Comparison of ENCODE assay signal across 1 cellular context in the genomic region with DNA sequence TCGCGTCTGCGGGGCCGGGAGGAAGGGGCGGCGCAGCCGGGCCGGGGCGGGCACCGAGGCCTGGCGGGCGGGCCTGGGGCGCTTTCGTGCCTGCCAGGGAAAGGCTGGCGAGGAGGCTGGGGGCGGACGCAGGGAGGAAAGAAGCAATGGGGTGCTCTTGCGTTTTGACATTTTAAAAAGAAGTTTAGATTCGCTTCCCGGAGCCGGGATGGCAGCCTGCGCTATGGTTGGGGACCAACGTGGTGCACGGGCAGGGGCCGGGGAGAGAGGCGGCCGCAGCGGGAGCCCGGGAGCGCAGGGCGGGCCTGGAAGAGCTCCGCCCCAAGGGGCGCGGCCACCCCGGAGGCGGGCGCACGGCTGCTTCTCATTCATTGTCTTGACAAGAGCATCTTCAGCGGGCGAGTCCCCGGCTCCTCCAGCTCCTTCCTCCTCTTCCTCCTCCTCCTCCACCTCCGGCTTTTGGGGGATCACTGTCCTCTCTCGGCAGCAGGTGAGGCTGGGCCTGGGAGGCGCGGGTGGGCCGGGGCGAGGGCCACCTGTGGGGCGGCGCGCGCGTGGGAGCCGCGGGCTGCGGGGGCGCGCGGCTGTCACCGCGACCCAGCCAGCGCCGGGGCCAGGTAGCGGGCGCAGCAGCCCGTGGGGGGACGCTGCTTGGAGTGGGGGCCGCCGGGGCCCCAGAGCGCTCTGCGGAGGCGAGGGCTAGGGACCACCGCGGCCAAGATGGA.
TF ChIP-seq lines count a peak whose summit lies in the region.

A gene (plus strand): TSS at position 367 of the 725 bp plus-strand sequence. CDS start 1,608 bp downstream, outside the sequence.

TF ChIP-seq in HepG2, 621 proteins besides CTCF, POLR2A, EP300 and RAD21 (continued from another document and continues in another):
- TF ChIP-seq, protein P1, sequence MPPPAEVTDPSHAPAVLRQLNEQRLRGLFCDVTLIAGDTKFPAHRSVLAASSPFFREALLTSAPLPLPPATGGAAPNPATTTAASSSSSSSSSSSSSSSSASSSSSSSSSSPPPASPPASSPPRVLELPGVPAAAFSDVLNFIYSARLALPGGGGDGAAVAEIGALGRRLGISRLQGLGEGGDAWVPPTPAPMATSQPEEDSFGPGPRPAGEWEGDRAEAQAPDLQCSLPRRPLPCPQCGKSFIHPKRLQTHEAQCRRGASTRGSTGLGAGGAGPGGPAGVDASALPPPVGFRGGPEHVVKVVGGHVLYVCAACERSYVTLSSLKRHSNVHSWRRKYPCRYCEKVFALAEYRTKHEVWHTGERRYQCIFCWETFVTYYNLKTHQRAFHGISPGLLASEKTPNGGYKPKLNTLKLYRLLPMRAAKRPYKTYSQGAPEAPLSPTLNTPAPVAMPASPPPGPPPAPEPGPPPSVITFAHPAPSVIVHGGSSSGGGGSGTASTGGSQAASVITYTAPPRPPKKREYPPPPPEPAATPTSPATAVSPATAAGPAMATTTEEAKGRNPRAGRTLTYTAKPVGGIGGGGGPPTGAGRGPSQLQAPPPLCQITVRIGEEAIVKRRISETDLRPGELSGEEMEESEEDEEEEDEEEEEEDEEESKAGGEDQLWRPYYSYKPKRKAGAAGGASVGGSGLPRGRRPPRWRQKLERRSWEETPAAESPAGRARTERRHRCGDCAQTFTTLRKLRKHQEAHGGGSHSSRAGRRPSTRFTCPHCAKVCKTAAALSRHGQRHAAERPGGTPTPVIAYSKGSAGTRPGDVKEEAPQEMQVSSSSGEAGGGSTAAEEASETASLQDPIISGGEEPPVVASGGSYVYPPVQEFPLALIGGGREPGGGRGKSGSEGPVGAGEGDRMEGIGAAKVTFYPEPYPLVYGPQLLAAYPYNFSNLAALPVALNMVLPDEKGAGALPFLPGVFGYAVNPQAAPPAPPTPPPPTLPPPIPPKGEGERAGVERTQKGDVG (CRISPR knock-in tag; IDR thresholded peaks at IDR 0.05; ENCODE audit: borderline replicate concordance) = no peak
- TF ChIP-seq, protein P2, sequence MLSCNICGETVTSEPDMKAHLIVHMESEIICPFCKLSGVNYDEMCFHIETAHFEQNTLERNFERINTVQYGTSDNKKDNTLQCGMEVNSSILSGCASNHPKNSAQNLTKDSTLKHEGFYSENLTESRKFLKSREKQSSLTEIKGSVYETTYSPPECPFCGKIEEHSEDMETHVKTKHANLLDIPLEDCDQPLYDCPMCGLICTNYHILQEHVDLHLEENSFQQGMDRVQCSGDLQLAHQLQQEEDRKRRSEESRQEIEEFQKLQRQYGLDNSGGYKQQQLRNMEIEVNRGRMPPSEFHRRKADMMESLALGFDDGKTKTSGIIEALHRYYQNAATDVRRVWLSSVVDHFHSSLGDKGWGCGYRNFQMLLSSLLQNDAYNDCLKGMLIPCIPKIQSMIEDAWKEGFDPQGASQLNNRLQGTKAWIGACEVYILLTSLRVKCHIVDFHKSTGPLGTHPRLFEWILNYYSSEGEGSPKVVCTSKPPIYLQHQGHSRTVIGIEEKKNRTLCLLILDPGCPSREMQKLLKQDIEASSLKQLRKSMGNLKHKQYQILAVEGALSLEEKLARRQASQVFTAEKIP (CRISPR knock-in tag; IDR thresholded peaks at IDR 0.05; ENCODE audit: borderline replicate concordance) = no peak
- TF ChIP-seq SATB2 (CRISPR knock-in tag; IDR thresholded peaks at IDR 0.05) = 0 out of 2 replicates have a peak, but pooled peaks have one; percentile 47
- TF ChIP-seq, protein P3, sequence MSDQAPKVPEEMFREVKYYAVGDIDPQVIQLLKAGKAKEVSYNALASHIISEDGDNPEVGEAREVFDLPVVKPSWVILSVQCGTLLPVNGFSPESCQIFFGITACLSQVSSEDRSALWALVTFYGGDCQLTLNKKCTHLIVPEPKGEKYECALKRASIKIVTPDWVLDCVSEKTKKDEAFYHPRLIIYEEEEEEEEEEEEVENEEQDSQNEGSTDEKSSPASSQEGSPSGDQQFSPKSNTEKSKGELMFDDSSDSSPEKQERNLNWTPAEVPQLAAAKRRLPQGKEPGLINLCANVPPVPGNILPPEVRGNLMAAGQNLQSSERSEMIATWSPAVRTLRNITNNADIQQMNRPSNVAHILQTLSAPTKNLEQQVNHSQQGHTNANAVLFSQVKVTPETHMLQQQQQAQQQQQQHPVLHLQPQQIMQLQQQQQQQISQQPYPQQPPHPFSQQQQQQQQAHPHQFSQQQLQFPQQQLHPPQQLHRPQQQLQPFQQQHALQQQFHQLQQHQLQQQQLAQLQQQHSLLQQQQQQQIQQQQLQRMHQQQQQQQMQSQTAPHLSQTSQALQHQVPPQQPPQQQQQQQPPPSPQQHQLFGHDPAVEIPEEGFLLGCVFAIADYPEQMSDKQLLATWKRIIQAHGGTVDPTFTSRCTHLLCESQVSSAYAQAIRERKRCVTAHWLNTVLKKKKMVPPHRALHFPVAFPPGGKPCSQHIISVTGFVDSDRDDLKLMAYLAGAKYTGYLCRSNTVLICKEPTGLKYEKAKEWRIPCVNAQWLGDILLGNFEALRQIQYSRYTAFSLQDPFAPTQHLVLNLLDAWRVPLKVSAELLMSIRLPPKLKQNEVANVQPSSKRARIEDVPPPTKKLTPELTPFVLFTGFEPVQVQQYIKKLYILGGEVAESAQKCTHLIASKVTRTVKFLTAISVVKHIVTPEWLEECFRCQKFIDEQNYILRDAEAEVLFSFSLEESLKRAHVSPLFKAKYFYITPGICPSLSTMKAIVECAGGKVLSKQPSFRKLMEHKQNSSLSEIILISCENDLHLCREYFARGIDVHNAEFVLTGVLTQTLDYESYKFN (CRISPR knock-in tag; conservative IDR thresholded peaks at IDR 0.05) = 0 out of 2 replicates have a peak, but pooled peaks have one; percentile 17
- TF ChIP-seq, protein P4, sequence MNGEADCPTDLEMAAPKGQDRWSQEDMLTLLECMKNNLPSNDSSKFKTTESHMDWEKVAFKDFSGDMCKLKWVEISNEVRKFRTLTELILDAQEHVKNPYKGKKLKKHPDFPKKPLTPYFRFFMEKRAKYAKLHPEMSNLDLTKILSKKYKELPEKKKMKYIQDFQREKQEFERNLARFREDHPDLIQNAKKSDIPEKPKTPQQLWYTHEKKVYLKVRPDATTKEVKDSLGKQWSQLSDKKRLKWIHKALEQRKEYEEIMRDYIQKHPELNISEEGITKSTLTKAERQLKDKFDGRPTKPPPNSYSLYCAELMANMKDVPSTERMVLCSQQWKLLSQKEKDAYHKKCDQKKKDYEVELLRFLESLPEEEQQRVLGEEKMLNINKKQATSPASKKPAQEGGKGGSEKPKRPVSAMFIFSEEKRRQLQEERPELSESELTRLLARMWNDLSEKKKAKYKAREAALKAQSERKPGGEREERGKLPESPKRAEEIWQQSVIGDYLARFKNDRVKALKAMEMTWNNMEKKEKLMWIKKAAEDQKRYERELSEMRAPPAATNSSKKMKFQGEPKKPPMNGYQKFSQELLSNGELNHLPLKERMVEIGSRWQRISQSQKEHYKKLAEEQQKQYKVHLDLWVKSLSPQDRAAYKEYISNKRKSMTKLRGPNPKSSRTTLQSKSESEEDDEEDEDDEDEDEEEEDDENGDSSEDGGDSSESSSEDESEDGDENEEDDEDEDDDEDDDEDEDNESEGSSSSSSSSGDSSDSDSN (CRISPR knock-in tag; IDR thresholded peaks at IDR 0.05) = no peak; the same call in 1 of the 2 replicates
- TF ChIP-seq ZNF775 (CRISPR knock-in tag; IDR thresholded peaks at IDR 0.05; ENCODE audit: borderline replicate concordance) = no peak
- TF ChIP-seq, protein P5, sequence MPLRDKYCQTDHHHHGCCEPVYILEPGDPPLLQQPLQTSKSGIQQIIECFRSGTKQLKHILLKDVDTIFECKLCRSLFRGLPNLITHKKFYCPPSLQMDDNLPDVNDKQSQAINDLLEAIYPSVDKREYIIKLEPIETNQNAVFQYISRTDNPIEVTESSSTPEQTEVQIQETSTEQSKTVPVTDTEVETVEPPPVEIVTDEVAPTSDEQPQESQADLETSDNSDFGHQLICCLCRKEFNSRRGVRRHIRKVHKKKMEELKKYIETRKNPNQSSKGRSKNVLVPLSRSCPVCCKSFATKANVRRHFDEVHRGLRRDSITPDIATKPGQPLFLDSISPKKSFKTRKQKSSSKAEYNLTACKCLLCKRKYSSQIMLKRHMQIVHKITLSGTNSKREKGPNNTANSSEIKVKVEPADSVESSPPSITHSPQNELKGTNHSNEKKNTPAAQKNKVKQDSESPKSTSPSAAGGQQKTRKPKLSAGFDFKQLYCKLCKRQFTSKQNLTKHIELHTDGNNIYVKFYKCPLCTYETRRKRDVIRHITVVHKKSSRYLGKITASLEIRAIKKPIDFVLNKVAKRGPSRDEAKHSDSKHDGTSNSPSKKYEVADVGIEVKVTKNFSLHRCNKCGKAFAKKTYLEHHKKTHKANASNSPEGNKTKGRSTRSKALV (CRISPR knock-in tag; IDR thresholded peaks at IDR 0.05) = peak; percentile 41; the same call in 1 of the 2 replicates
- 0 out of 2 replicates have a peak, but pooled peaks have one; percentile 39 for TF ChIP-seq HOXD1 (CRISPR knock-in tag; IDR thresholded peaks at IDR 0.05)
- no peak for TF ChIP-seq MLLT10 (CRISPR knock-in tag; IDR thresholded peaks at IDR 0.05)
- no peak for TF ChIP-seq CEBPG (CRISPR knock-in tag; IDR thresholded peaks at IDR 0.05)
- TF ChIP-seq, protein P6, sequence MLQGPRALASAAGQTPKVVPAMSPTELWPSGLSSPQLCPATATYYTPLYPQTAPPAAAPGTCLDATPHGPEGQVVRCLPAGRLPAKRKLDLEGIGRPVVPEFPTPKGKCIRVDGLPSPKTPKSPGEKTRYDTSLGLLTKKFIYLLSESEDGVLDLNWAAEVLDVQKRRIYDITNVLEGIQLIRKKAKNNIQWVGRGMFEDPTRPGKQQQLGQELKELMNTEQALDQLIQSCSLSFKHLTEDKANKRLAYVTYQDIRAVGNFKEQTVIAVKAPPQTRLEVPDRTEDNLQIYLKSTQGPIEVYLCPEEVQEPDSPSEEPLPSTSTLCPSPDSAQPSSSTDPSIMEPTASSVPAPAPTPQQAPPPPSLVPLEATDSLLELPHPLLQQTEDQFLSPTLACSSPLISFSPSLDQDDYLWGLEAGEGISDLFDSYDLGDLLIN (CRISPR knock-in tag; IDR thresholded peaks at IDR 0.05; ENCODE audit: borderline replicate concordance) = no peak
- peak; percentile 84 for TF ChIP-seq PHF8 (CRISPR knock-in tag; IDR thresholded peaks at IDR 0.05)
- TF ChIP-seq DMAP1 (CRISPR knock-in tag; IDR thresholded peaks at IDR 0.05) = peak; percentile 51; the same call in 1 of the 2 replicates
- TF ChIP-seq, protein P7, sequence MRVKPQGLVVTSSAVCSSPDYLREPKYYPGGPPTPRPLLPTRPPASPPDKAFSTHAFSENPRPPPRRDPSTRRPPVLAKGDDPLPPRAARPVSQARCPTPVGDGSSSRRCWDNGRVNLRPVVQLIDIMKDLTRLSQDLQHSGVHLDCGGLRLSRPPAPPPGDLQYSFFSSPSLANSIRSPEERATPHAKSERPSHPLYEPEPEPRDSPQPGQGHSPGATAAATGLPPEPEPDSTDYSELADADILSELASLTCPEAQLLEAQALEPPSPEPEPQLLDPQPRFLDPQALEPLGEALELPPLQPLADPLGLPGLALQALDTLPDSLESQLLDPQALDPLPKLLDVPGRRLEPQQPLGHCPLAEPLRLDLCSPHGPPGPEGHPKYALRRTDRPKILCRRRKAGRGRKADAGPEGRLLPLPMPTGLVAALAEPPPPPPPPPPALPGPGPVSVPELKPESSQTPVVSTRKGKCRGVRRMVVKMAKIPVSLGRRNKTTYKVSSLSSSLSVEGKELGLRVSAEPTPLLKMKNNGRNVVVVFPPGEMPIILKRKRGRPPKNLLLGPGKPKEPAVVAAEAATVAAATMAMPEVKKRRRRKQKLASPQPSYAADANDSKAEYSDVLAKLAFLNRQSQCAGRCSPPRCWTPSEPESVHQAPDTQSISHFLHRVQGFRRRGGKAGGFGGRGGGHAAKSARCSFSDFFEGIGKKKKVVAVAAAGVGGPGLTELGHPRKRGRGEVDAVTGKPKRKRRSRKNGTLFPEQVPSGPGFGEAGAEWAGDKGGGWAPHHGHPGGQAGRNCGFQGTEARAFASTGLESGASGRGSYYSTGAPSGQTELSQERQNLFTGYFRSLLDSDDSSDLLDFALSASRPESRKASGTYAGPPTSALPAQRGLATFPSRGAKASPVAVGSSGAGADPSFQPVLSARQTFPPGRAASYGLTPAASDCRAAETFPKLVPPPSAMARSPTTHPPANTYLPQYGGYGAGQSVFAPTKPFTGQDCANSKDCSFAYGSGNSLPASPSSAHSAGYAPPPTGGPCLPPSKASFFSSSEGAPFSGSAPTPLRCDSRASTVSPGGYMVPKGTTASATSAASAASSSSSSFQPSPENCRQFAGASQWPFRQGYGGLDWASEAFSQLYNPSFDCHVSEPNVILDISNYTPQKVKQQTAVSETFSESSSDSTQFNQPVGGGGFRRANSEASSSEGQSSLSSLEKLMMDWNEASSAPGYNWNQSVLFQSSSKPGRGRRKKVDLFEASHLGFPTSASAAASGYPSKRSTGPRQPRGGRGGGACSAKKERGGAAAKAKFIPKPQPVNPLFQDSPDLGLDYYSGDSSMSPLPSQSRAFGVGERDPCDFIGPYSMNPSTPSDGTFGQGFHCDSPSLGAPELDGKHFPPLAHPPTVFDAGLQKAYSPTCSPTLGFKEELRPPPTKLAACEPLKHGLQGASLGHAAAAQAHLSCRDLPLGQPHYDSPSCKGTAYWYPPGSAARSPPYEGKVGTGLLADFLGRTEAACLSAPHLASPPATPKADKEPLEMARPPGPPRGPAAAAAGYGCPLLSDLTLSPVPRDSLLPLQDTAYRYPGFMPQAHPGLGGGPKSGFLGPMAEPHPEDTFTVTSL (CRISPR knock-in tag; IDR thresholded peaks at IDR 0.05; ENCODE audit: borderline replicate concordance) = no peak
- TF ChIP-seq, protein P8, sequence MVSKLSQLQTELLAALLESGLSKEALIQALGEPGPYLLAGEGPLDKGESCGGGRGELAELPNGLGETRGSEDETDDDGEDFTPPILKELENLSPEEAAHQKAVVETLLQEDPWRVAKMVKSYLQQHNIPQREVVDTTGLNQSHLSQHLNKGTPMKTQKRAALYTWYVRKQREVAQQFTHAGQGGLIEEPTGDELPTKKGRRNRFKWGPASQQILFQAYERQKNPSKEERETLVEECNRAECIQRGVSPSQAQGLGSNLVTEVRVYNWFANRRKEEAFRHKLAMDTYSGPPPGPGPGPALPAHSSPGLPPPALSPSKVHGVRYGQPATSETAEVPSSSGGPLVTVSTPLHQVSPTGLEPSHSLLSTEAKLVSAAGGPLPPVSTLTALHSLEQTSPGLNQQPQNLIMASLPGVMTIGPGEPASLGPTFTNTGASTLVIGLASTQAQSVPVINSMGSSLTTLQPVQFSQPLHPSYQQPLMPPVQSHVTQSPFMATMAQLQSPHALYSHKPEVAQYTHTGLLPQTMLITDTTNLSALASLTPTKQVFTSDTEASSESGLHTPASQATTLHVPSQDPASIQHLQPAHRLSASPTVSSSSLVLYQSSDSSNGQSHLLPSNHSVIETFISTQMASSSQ (IDR thresholded peaks at IDR 0.05; ENCODE audit: low read depth) = no peak
- TF ChIP-seq, protein P8 (CRISPR knock-in tag; IDR thresholded peaks at IDR 0.05; ENCODE audit: borderline replicate concordance) = 0 out of 2 replicates have a peak, but pooled peaks have one; percentile 8
- no peak for TF ChIP-seq PAF1 (CRISPR knock-in tag; IDR thresholded peaks at IDR 0.05)
- TF ChIP-seq RBFOX2 (IDR thresholded peaks at IDR 0.05; ENCODE audit: low read depth, low read length) = peak; percentile 85
- TF ChIP-seq NFYB (CRISPR knock-in tag; IDR thresholded peaks at IDR 0.05) = 0 out of 2 replicates have a peak, but pooled peaks have one; percentile 29
- TF ChIP-seq AGO1 (IDR thresholded peaks at IDR 0.05; ENCODE audit: low read depth, low read length, poor library complexity, severe bottlenecking) = peak; percentile 15
